In genomic region chr17:55672585-55673501, GRCh38 we compare ENCODE assay signal across 18 cellular contexts. TPM values are rescaled to one million over a fixed set of nuclear protein-coding genes. Genes with fewer than 3 reads are reported as not detected.
DNase-seq lines count a peak whose midpoint lies in the region; ATAC-seq lines count a peak whose summit lies in the region.
"Had no signal": no experiment of that assay in that cellular context is flagged by ENCODE, and none has a peak within 500 bp of the region (broad histone marks: within the 10 kb centered on the region; RNA-seq: fewer than 3 reads in every experiment).

No MANE protein-coding gene starts in this region.

- no peaks in the 10 kb centered on the region for H3K9me3 ChIP-seq in SK-N-MC (ENCODE audit: low read depth, low read length)
- no peaks in the 10 kb centered on the region for H3K9me3 ChIP-seq in subcutaneous abdominal adipose tissue (ENCODE audit: control insufficient read depth in 5 of 5, low read length in 5 of 5)
- no peaks in the 10 kb centered on the region for H3K9me3 ChIP-seq in SJCRH30 (replicated peaks)
- H3K9me3 ChIP-seq in HAP-1 = no peaks in the 10 kb centered on the region

- H3K27me3 ChIP-seq in subcutaneous abdominal adipose tissue (ENCODE audit: control insufficient read depth in 5 of 5, insufficient read depth in 4 of 5, low read length in 5 of 5) (no peaks in the 10 kb centered on the region), SJCRH30 (no peaks in the 10 kb centered on the region), HAP-1 (ENCODE audit: low read depth) (peaks cover 2% of the 10 kb centered on the region; the same call in 1 of the 2 replicates)

- H3K4me3 ChIP-seq in SK-N-MC = peak overlapping the region; percentile 17; the same call in 1 of the 2 replicates
- no peak overlapping the region for H3K4me3 ChIP-seq in subcutaneous abdominal adipose tissue (ENCODE audit: low read depth in 1 of 5, low read length in 5 of 5)
- H3K4me3 ChIP-seq in SJCRH30 = no peak overlapping the region
- H3K4me3 ChIP-seq in HAP-1 = no peak overlapping the region

- H3K4me1 ChIP-seq in subcutaneous abdominal adipose tissue (ENCODE audit: control insufficient read depth in 5 of 5, insufficient read depth in 5 of 5, low read length in 5 of 5) (peaks cover 0 to 18% (median 6%) of the 10 kb centered on the region in 5 donors), SJCRH30 (no peaks in the 10 kb centered on the region), HAP-1 (no peaks in the 10 kb centered on the region)

- DNase-seq in SKM-1 treated with dmso at 0.1 percent for 144 hours (lab: John Stamatoyannopoulos, UW; ENCODE audit: unreplicated experiment) = peak; percentile 53
- DNase-seq in SKM-1 (lab: John Stamatoyannopoulos, UW; ENCODE audit: unreplicated experiment) = no peak
- no peak for DNase-seq in SK-N-MC (ENCODE audit: low read depth, low spot score)
- DNase-seq in fibroblast of the conjunctiva (ENCODE audit: low read depth) = peak; percentile 52
- no peak for DNase-seq in SJCRH30
- no peak for DNase-seq in HAP-1 (ENCODE audit: low spot score in 2 of 2)
- DNase-seq: 8988T, endodermal cell, GOT3, hippocampal formation, Karpas-422, NCI-H2029 treated with DMSO at 0.1 percent for 48 hours, NCI-H82, Right ventricle myocardium superior had no signal

- peak overlapping the region; percentile 77 for H3K27ac ChIP-seq in SK-N-MC
- H3K27ac ChIP-seq in subcutaneous abdominal adipose tissue (ENCODE audit: low read depth, low read length) = peak overlapping the region; percentile 21
- no peak overlapping the region for H3K27ac ChIP-seq in SJCRH30

- in situ Hi-C loops in HAP-1 (cut with MboI; ENCODE audit: low sequenced_read_pairs) = no loop called here

- no peak for ATAC-seq in GM21423 (IDR thresholded peaks at IDR 0.05; ENCODE audit: unreplicated experiment)
- ATAC-seq: sciatic nerve had no signal

- H3K36me3 ChIP-seq in SK-N-MC (ENCODE audit: insufficient read depth, low read length) (no peaks in the 10 kb centered on the region), subcutaneous abdominal adipose tissue (ENCODE audit: control insufficient read depth in 5 of 5, insufficient read depth in 5 of 5, low read length in 5 of 5) (no peaks in the 10 kb centered on the region), SJCRH30 (no peaks in the 10 kb centered on the region), HAP-1 (replicated peaks) (no peaks in the 10 kb centered on the region)

- H3K9ac ChIP-seq in SK-N-MC (ENCODE audit: insufficient read length) = no peak overlapping the region
- no peak overlapping the region for H3K9ac ChIP-seq in subcutaneous abdominal adipose tissue (ENCODE audit: low read length in 5 of 5)

RNA-seq across cellular contexts. Expression of gene TMEM100, which starts 49.8 kb away (rescaled TPM):
- total RNA-seq in SJCRH30 (2014; rRNA removed; shearing (Covaris generic)) = 1.0 and 1.3 TPM in 2 replicates
- total RNA-seq: activated CD8-positive, alpha-beta memory T cell treated with anti-CD3 and anti-CD28 coated beads for 36 hours had no signal

Comparison
In these comparisons a context has a peak if more than half of its experiments do, and no peak if none do; other contexts are left out.
1. DNase-seq: peak in SKM-1 treated with dmso at 0.1 percent for 144 hours (single experiment) and fibroblast of the conjunctiva (single experiment); none in SKM-1 (single experiment), SK-N-MC (single experiment), SJCRH30 (0 of 2) and HAP-1 (0 of 2).